10 cellular contexts compared by ENCODE assay signal in the genomic region with DNA sequence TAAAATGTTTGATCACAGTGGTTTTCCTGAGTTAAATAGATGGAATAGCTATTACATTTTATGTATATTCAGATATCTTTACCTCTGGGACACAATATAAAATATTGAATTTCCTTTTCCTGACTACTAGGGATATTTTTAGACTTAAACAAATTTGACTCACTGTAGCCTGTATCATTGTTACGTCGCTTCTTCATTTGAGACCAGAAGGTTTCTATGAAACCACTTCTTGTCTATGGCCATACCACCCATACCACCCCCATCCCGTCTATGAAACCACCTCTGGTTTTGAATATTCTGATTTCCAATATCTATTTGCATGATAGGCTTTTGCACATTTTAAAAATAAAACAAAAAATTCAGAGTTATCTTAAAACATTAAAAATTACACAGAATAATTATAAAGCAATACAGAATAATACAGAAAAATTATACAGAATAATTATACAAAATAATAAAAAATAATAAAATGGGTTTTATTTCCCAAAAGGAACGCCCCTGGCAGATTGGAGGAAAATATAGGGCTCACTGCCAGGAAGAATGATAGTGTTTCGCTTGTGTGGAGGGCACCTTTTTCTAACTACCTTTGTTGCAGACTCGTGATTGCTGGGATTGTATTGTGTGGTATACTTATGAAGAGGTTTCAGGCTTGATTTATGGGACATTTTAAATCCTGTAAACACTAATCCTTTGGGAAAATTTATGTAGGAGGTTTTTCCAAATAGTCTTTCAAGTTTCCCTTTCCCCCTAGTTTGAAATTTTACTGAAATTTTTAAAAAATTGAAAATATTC. TPM values are rescaled to one million over a fixed set of nuclear protein-coding genes. Genes with fewer than 3 reads are reported as not detected.
DNase-seq lines count a peak whose midpoint lies in the region; ATAC-seq and TF ChIP-seq lines count a peak whose summit lies in the region.
"Had no signal": no experiment of that assay in that cellular context is flagged by ENCODE, and none has a peak within 500 bp of the region (broad histone marks: within the 10 kb centered on the region; RNA-seq: fewer than 3 reads in every experiment).

No MANE protein-coding gene starts in this region.

- H3K36me3 ChIP-seq in esophagus squamous epithelium (peaks cover 0 to 7% (median 0%) of the 10 kb centered on the region in 3 donors), uterus (no peaks in the 10 kb centered on the region)

- peak overlapping the region in 3 of 4 donors; percentile 15 to 96 (median 47) for H3K27ac ChIP-seq in esophagus squamous epithelium
- H3K27ac ChIP-seq in uterus, result peak overlapping the region; percentile 9 to 99

- H3K4me1 ChIP-seq in esophagus squamous epithelium, result peaks cover 19 to 75% (median 28%) of the 10 kb centered on the region in 3 donors
- H3K4me1 ChIP-seq in uterus, result peaks cover 9 to 11% of the 10 kb centered on the region in 2 donors

- no peaks in the 10 kb centered on the region for H3K9me3 ChIP-seq in esophagus squamous epithelium
- no peaks in the 10 kb centered on the region for H3K9me3 ChIP-seq in uterus

- intact Hi-C loops in esophagus squamous epithelium (cut with DNase I), result no loop called here
- intact Hi-C loops in uterus (cut with DNase I; ENCODE audit: low total_unique reads), result no loop called here

- peak; percentile 19 for DNase-seq in stimulated activated CD4-positive, alpha-beta T cell treated with anti-CD3 and anti-CD28 coated beads, Interleukin-15, amount 100 ng/mL, for 24 hours
- DNase-seq in stimulated activated CD4-positive, alpha-beta T cell treated with anti-CD3 and anti-CD28 coated beads, Interleukin-2, amount 100 ng/mL, for 48 hours, result no peak
- peak; percentile 24 for DNase-seq in NCI-H69 (lab: John Stamatoyannopoulos, UW)
- DNase-seq in esophagus squamous epithelium (lab: John Stamatoyannopoulos, UW), result no peak
- no peak for DNase-seq in uterus
- DNase-seq: NCI-H187, nephron progenitor cell had no signal

- WGBS in esophagus squamous epithelium, 2 donors, result 40 to 45% methylated on average over 6 of the region's 6 CpGs

- TF ChIP-seq POLR2A in esophagus squamous epithelium (IDR thresholded peaks at IDR 0.05), result no peak
- TF ChIP-seq POLR2A in uterus (IDR thresholded peaks at IDR 0.05), result no peak

- no peak overlapping the region for H3K4me3 ChIP-seq in esophagus squamous epithelium
- H3K4me3 ChIP-seq in uterus, result no peak overlapping the region

- ATAC-seq in HG02759 (IDR thresholded peaks at IDR 0.05; ENCODE audit: unreplicated experiment), result no peak
- no peak for ATAC-seq in HG03469 (IDR thresholded peaks at IDR 0.05; ENCODE audit: unreplicated experiment)
- ATAC-seq in HG03565 (IDR thresholded peaks at IDR 0.05; ENCODE audit: unreplicated experiment), result no peak

- H3K27me3 ChIP-seq in esophagus squamous epithelium, result no peaks in the 10 kb centered on the region
- H3K27me3 ChIP-seq in uterus, result no peaks in the 10 kb centered on the region

- TF ChIP-seq CTCF in esophagus squamous epithelium (IDR thresholded peaks at IDR 0.05), result no peak
- TF ChIP-seq CTCF in uterus (IDR thresholded peaks at IDR 0.05), result no peak

RNA-seq across cellular contexts. Expression of a gene that starts 4.7 kb away (rescaled TPM):
- total RNA-seq in esophagus squamous epithelium (10 to 100 TPM; 22.4 to 36.0 (median 30.5) TPM), uterus (100 to 1,000 TPM in 1 of 4 donors, 10 to 100 TPM in 3; 18.8 to 104 (median 73.8) TPM)

RNA-seq across cellular contexts. Expression of a gene that starts 44.8 kb away (rescaled TPM):
- total RNA-seq in esophagus squamous epithelium, result 1 to 10 TPM in 1 of 4 donors, under 1 TPM in 3; 0.64 to 1.8 (median 0.78) TPM
- total RNA-seq in uterus, result 1 to 10 TPM in 2 of 4 donors, under 1 TPM in 1, not detected in 1; 0.59 to 1.9 (median 1.0) TPM

Comparison
In these comparisons a context has a peak if more than half of its experiments do, and no peak if none do; other contexts are left out.
1. DNase-seq: peak in stimulated activated CD4-positive, alpha-beta T cell treated with anti-CD3 and anti-CD28 coated beads, Interleukin-15, amount 100 ng/mL, for 24 hours (single experiment) and NCI-H69 (single experiment); none in stimulated activated CD4-positive, alpha-beta T cell treated with anti-CD3 and anti-CD28 coated beads, Interleukin-2, amount 100 ng/mL, for 48 hours (0 of 2), esophagus squamous epithelium (single experiment) and uterus (0 of 2).